Comparison of ENCODE assay signal across 8 cellular contexts in the genomic region with DNA sequence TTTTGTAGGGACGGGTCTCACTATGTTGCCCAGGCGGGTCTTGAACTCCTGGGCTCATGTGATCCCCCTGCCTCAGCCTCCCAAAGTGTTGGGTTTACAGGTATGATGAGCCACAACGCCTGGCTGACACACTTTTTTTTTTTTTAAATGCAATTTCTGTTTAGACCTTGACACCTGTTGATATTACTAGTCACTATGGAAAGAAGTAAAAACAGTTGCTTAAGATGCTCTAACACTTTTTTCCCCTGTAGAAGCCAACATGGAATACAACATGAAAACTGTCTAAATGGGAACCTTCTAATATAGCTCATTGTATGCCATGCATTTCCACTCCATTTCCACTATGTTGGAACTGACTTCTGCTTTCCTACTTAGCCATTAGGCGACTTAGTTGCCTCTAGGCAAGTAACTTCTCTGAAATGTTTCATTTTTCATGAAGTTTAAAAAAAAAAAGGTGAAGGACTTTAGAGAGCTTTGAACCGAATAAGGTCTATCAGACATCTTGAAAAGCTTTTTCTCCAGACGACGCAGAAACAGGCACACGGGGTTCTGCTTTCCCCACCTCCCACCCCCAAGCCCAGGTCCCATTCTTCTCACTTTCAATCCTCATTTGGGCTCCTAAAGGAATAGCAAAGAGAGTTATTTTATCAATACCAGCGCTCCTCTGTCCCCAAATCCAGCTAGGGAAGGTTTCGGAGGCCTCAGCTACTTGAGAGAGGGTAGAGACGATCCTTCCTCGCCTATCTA. TPM values are rescaled to one million over a fixed set of nuclear protein-coding genes. Genes with fewer than 3 reads are reported as not detected.
DNase-seq lines count a peak whose midpoint lies in the region; ATAC-seq, FAIRE-seq and TF ChIP-seq lines count a peak whose summit lies in the region.

No MANE protein-coding gene starts in this region.

- H3K9me3 ChIP-seq in Peyer's patch = no peaks in the 10 kb centered on the region
- H3K9me3 ChIP-seq in effector memory CD4-positive, alpha-beta T cell (ENCODE audit: control insufficient read depth, low read length) = no peaks in the 10 kb centered on the region
- no peaks in the 10 kb centered on the region for H3K9me3 ChIP-seq in muscle layer of duodenum (ENCODE audit: control insufficient read depth in 1 of 2, low read length in 2 of 2)

- peak; percentile 69 for DNase-seq in DMS53 (lab: John Stamatoyannopoulos, UW)
- DNase-seq in H54 (ENCODE audit: insufficient read length, low spot score) = no peak
- no peak for DNase-seq in Peyer's patch
- DNase-seq in effector memory CD4-positive, alpha-beta T cell = peak in 1 of 3 donors; percentile 1

- H3K4me1 ChIP-seq in Peyer's patch (peaks cover 0 to 18% (median 8%) of the 10 kb centered on the region in 4 donors), muscle layer of duodenum (ENCODE audit: control insufficient read depth in 1 of 2, insufficient read depth in 2 of 2, low read length in 2 of 2) (peaks cover 4 to 44% of the 10 kb centered on the region in 2 donors)
- H3K4me1 ChIP-seq in effector memory CD4-positive, alpha-beta T cell (ENCODE audit: control insufficient read depth, insufficient read depth, low read length, poor library complexity, severe bottlenecking) = peaks cover 6% of the 10 kb centered on the region

- H3K36me3 ChIP-seq in Peyer's patch (no peaks in the 10 kb centered on the region), muscle layer of duodenum (ENCODE audit: control insufficient read depth in 1 of 2, insufficient read depth in 2 of 2, low read length in 2 of 2) (peaks cover 0 to 4% of the 10 kb centered on the region in 2 donors)
- no peaks in the 10 kb centered on the region for H3K36me3 ChIP-seq in effector memory CD4-positive, alpha-beta T cell (ENCODE audit: control insufficient read depth, insufficient read depth, low read length)

- ATAC-seq in GM19035 (IDR thresholded peaks at IDR 0.05; ENCODE audit: unreplicated experiment) (no peak), HG02798 (IDR thresholded peaks at IDR 0.05; ENCODE audit: poor library complexity, unreplicated experiment) (no peak), HG02840 (IDR thresholded peaks at IDR 0.05; ENCODE audit: low FRiP score, unreplicated experiment) (no peak)

- TF ChIP-seq CTCF in Peyer's patch (IDR thresholded peaks at IDR 0.05) = peak in 1 of 6 experiments; percentile 6

- FAIRE-seq in H54 (lab: Jason Lieb, UNC) = peak; percentile 89

- TF ChIP-seq POLR2A in H54 (IDR thresholded peaks at IDR 0.05; ENCODE audit: low read depth, low read length) (no peak), Peyer's patch (IDR thresholded peaks at IDR 0.05) (no peak)

- H3K27me3 ChIP-seq in Peyer's patch = no peaks in the 10 kb centered on the region
- no peaks in the 10 kb centered on the region for H3K27me3 ChIP-seq in effector memory CD4-positive, alpha-beta T cell (replicated peaks; ENCODE audit: control insufficient read depth, insufficient read depth, low read length, poor library complexity, severe bottlenecking)
- no peaks in the 10 kb centered on the region for H3K27me3 ChIP-seq in muscle layer of duodenum (ENCODE audit: low read depth, low read length)

- H3K27ac ChIP-seq in Peyer's patch (peak overlapping the region; percentile 89 to 95 (median 91)), muscle layer of duodenum (ENCODE audit: low read length) (peak overlapping the region; percentile 100)
- H3K27ac ChIP-seq in effector memory CD4-positive, alpha-beta T cell (ENCODE audit: insufficient read depth, low read length, poor library complexity, severe bottlenecking) = peak overlapping the region; percentile 92

- peak overlapping the region; percentile 83 to 96 (median 92) for H3K4me3 ChIP-seq in Peyer's patch
- peak overlapping the region; percentile 96 for H3K4me3 ChIP-seq in effector memory CD4-positive, alpha-beta T cell (ENCODE audit: insufficient read depth, low read depth, low read length, poor library complexity, severe bottlenecking)
- H3K4me3 ChIP-seq in muscle layer of duodenum (ENCODE audit: low read depth in 1 of 2, low read length in 2 of 2) = peak overlapping the region; percentile 94 to 99

RNA-seq across cellular contexts. Expression of a gene that starts 0.6 kb away (rescaled TPM):
- total RNA-seq in Peyer's patch = 10 to 100 TPM; 26.9 to 62.7 (median 30.9) TPM
